In genomic region chr12:98422809-98423208, GRCh38 we compare ENCODE assay signal across 13 cellular contexts.
DNase-seq lines count a peak whose midpoint lies in the region; ATAC-seq and TF ChIP-seq lines count a peak whose summit lies in the region.
"Had no signal": no experiment of that assay in that cellular context is flagged by ENCODE, and none has a peak within 500 bp of the region (broad histone marks: within the 10 kb centered on the region; RNA-seq: fewer than 3 reads in every experiment).

No MANE protein-coding gene starts in this region.

- H3K36me3 ChIP-seq in HCT116 (ENCODE audit: control insufficient read depth in 1 of 2, insufficient read depth in 2 of 2, low read length in 2 of 2) (no peaks in the 10 kb centered on the region), left lung (no peaks in the 10 kb centered on the region)
- H3K36me3 ChIP-seq: heart right ventricle had no signal

- POLR2A ChIA-PET in HCT116 (lab: Charles Lee), result no interaction called here

- no peak overlapping the region for H3K9ac ChIP-seq in HCT116 (ENCODE audit: low read length)

- DNase-seq in AG09319 (ENCODE audit: extremely low read depth, low read depth), result no peak
- DNase-seq in HCT116 (ENCODE audit: low read depth, low spot score), result no peak
- DNase-seq in astrocyte of the spinal cord (ENCODE audit: low read depth, low spot score), result no peak
- DNase-seq in left lung, result no peak
- DNase-seq in CD1c-positive myeloid dendritic cell (ENCODE audit: extremely low spot score), result no peak
- no peak for DNase-seq in GM13977 (ENCODE audit: low spot score)
- DNase-seq in COLO829 (ENCODE audit: low spot score), result no peak
- no peak for DNase-seq in anterior cingulate cortex (lab: John Stamatoyannopoulos, UW)
- DNase-seq: cerebellar nuclear complex; naive thymus-derived CD4-positive, alpha-beta T cell; NCI-H1105 had no signal

- H3K4me2 ChIP-seq in HCT116 (ENCODE audit: low read length), result no peak overlapping the region

- H3K4me3 ChIP-seq in HCT116 (replicated peaks in 1 of 2; ENCODE audit: low read depth in 1 of 2, low read length in 2 of 2) (no peak overlapping the region), astrocyte of the spinal cord (ENCODE audit: low read depth, low read length) (no peak overlapping the region), left lung (no peak overlapping the region)
- H3K4me3 ChIP-seq: heart right ventricle had no signal

- CTCF ChIA-PET in HCT116 (lab: Charles Lee), result no interaction called here

- H3K27ac ChIP-seq in HCT116 (ENCODE audit: low read depth, low read length) (no peak overlapping the region; the same call in 1 of the 2 replicates), left lung (no peak overlapping the region)

- no peak overlapping the region for H2AFZ ChIP-seq in HCT116 (ENCODE audit: low read depth, low read length, poor library complexity, severe bottlenecking)

- in situ Hi-C loops in astrocyte of the spinal cord (cut with HindIII; ENCODE audit: low sequenced_read_pairs) (no loop called here), GM13977 (cut with MboI; ENCODE audit: low pct_unique_long_range_greater_than_20kb, low sequenced_read_pairs, unreplicated experiment) (no loop called here)

- TF ChIP-seq RAD21 in HCT116 (IDR thresholded peaks at IDR 0.05; ENCODE audit: low read depth), result peak; percentile 83

- no peak for TF ChIP-seq POLR2A in HCT116 (IDR thresholded peaks at IDR 0.05; ENCODE audit: borderline replicate concordance, extremely low read depth, insufficient read depth, insufficient read length)

- H3K79me2 ChIP-seq in HCT116 (ENCODE audit: insufficient read depth, low read length), result no peaks in the 10 kb centered on the region

- intact Hi-C loops in HCT116 (cut with micrococcal nuclease) (loop anchor here (5.0 kb wide), 1 partner anchor 109 kb away; no protein-coding TSS in a partner anchor), left lung (cut with DNase I) (loop anchor here in 1 of 2 donors (5.0 kb wide), 1 partner anchor 94 kb away; the partner anchor contains the start of gene TMPO)

- no peaks in the 10 kb centered on the region for H3K9me2 ChIP-seq in HCT116 (ENCODE audit: insufficient read depth)

- H3K4me1 ChIP-seq in HCT116 (ENCODE audit: control insufficient read depth in 1 of 2, insufficient read depth in 2 of 2, low read length in 2 of 2) (peaks cover 22 to 36% of the 10 kb centered on the region in 2 experiments), left lung (peaks cover 6 to 29% of the 10 kb centered on the region in 2 donors)

- TF ChIP-seq CTCF in AG09319 (IDR thresholded peaks at IDR 0.05; ENCODE audit: low read depth, low read length) (peak; percentile 12), HCT116 (IDR thresholded peaks at IDR 0.05 in 2 of 3, conservative IDR thresholded peaks at IDR 0.05 in 1 of 3; ENCODE audit: borderline replicate concordance in 1 of 3, insufficient read depth in 1 of 3, low read depth in 2 of 3, low read length in 2 of 3) (peak; percentile 53 to 74 (median 70); a peak in 5 of 6 replicates), astrocyte of the spinal cord (IDR thresholded peaks at IDR 0.05; ENCODE audit: low read depth, low read length) (peak; percentile 29), left lung (IDR thresholded peaks at IDR 0.05) (peak; percentile 19 to 21), GM13977 (IDR thresholded peaks at IDR 0.05; ENCODE audit: extremely low read depth, insufficient read depth, missing control alignments) (no peak)

- ATAC-seq in HCT116 (peak; percentile 63), left lung (no peak)
- ATAC-seq: activated T-helper 17 cell treated with anti-CD3 and anti-CD28 coated beads, Interleukin-2, amount 50 U/mL, for 72 hours; naive thymus-derived CD4-positive, alpha-beta T cell had no signal

- no TSS peak for BruUV-seq in HCT116 (replicated peaks; lab: Mats Ljungman, UMichigan)

- H4K20me1 ChIP-seq in HCT116 (ENCODE audit: insufficient read depth), result no peaks in the 10 kb centered on the region

- RAD21 ChIA-PET in HCT116 (lab: Charles Lee; ENCODE audit: low non-redundant PET in 1 of 2, low total read pairs in 2 of 2, uncharacterized antibody in 2 of 2, unreplicated experiment in 2 of 2), result no interaction called here

- H3K9me3 ChIP-seq in HCT116 (ENCODE audit: control insufficient read depth in 1 of 2, insufficient read depth in 1 of 2, low read depth in 1 of 2, low read length in 2 of 2) (no peaks in the 10 kb centered on the region), left lung (no peaks in the 10 kb centered on the region)
- H3K9me3 ChIP-seq: heart right ventricle had no signal

- H3K27me3 ChIP-seq in HCT116 (ENCODE audit: insufficient read depth, low read length) (no peaks in the 10 kb centered on the region), left lung (no peaks in the 10 kb centered on the region)
- H3K27me3 ChIP-seq: heart right ventricle had no signal

TF ChIP-seq in HCT116, 20 proteins besides CTCF, POLR2A, EP300 and RAD21:
- no peak for TF ChIP-seq SP1 (IDR thresholded peaks at IDR 0.05; ENCODE audit: low read depth)
- TF ChIP-seq TCF7L2 (IDR thresholded peaks at IDR 0.05; ENCODE audit: borderline replicate concordance, extremely low read depth, insufficient read depth, insufficient read length), result no peak
- no peak for TF ChIP-seq EZH2phosphoT487 (IDR thresholded peaks at IDR 0.05; ENCODE audit: borderline replicate concordance)
- no peak for TF ChIP-seq ZBTB33 (IDR thresholded peaks at IDR 0.05; ENCODE audit: extremely low read depth, insufficient replicate concordance, low read length)
- TF ChIP-seq EGR1 (IDR thresholded peaks at IDR 0.05; ENCODE audit: low read depth), result no peak
- no peak for TF ChIP-seq SRF (IDR thresholded peaks at IDR 0.05; ENCODE audit: low read depth)
- no peak for TF ChIP-seq JUND (IDR thresholded peaks at IDR 0.05)
- TF ChIP-seq ATF3 (IDR thresholded peaks at IDR 0.05), result no peak
- TF ChIP-seq CEBPB (IDR thresholded peaks at IDR 0.05; ENCODE audit: low read depth), result no peak
- no peak for TF ChIP-seq REST (IDR thresholded peaks at IDR 0.05; ENCODE audit: low read depth)
- TF ChIP-seq POLR2AphosphoS5 (IDR thresholded peaks at IDR 0.05; ENCODE audit: low read depth, low read length), result no peak
- TF ChIP-seq SIN3A (IDR thresholded peaks at IDR 0.05; ENCODE audit: low read depth), result no peak
- TF ChIP-seq ELF1 (IDR thresholded peaks at IDR 0.05; ENCODE audit: borderline replicate concordance, low read depth), result no peak
